ENCODE assay signal across 9 cellular contexts in genomic region chr1:16944038-16944437, GRCh38. TPM values are rescaled to one million over a fixed set of nuclear protein-coding genes. Genes with fewer than 3 reads are reported as not detected.
"Had no signal": no experiment of that assay in that cellular context is flagged by ENCODE, and none has a peak within 500 bp of the region (broad histone marks: within the 10 kb centered on the region; RNA-seq: fewer than 3 reads in every experiment).

No MANE protein-coding gene starts in this region.

- H2AFZ ChIP-seq: GM23248 had no signal

- H3K4me3 ChIP-seq: GM23248, K562 had no signal

- H3K9ac ChIP-seq: GM23248 had no signal

- H3K4me3 Mint-ChIP-seq: H9, HFFc6 had no signal

- ATAC-seq: K562 had no signal

- H3K27ac ChIP-seq: GM23248 had no signal

- H3K9me3 Mint-ChIP-seq: H9, HFFc6 had no signal

- H3K27ac Mint-ChIP-seq: H9, HFFc6 had no signal

- DNase-seq: GM23248, GOT3, H9, HCEC 1CT, HFFc6, IMR-90, KG1 had no signal

RNA-seq across cellular contexts. Expression of gene MFAP2, which starts 36.4 kb away (rescaled TPM):
- total RNA-seq: K562 had no signal
- polyA plus RNA-seq: K562 had no signal

RNA-seq across cellular contexts. Expression of gene RNU1-2, which starts 48.3 kb away (rescaled TPM):
- total RNA-seq: GM23248, H4 had no signal
- polyA plus RNA-seq: GM23248, IMR-90 had no signal
